Comparison of ENCODE assay signal across 22 cellular contexts in genomic region chr22:17586831-17587440, GRCh38. TPM values are rescaled to one million over a fixed set of nuclear protein-coding genes. Genes with fewer than 3 reads are reported as not detected.
DNase-seq lines count a peak whose midpoint lies in the region; ATAC-seq and TF ChIP-seq lines count a peak whose summit lies in the region.
"Had no signal": no experiment of that assay in that cellular context is flagged by ENCODE, and none has a peak within 500 bp of the region (broad histone marks: within the 10 kb centered on the region; RNA-seq: fewer than 3 reads in every experiment).

No MANE protein-coding gene starts in this region.

- H3K18ac ChIP-seq in neuronal stem cell (ENCODE audit: low read length): no peak overlapping the region
- no peak overlapping the region for H3K18ac ChIP-seq in mesenchymal stem cell (ENCODE audit: low read depth in 1 of 2, low read length in 2 of 2)

- DNase-seq in Right ventricle myocardium superior (no peak), left ventricle myocardium inferior (no peak), left ventricle myocardium superior (no peak), neuronal stem cell (ENCODE audit: low spot score) (no peak), aorta (peak in 1 of 2 donors; percentile 74), SHP77 treated with DMSO at 0.1 percent for 48 hours (lab: John Stamatoyannopoulos, UW) (no peak), mesenchymal stem cell (no peak), SHP77 (lab: John Stamatoyannopoulos, UW) (no peak)
- DNase-seq: CD4-positive, CD25-positive, alpha-beta regulatory T cell; DMS153; HFFc6; KG1; MG63; NCI-H1105 treated with DMSO at 0.1 percent for 48 hours; NCI-H146; NCI-H1930; NCI-H2107; NCI-H446; NK-92 treated with Interleukin-12 subunit alpha and Interleukin-12 subunit beta, amount 100 ng/mL, for 24 hours; PC-3 had no signal

- H2BK120ac ChIP-seq in neuronal stem cell (ENCODE audit: low read depth, low read length): no peak overlapping the region
- H2BK120ac ChIP-seq in mesenchymal stem cell (ENCODE audit: low read depth, low read length): no peak overlapping the region

- TF ChIP-seq CTCF in left ventricle myocardium inferior (IDR thresholded peaks at IDR 0.05; ENCODE audit: borderline replicate concordance): no peak

- H2BK12ac ChIP-seq in neuronal stem cell (ENCODE audit: low read length) (no peak overlapping the region), mesenchymal stem cell (ENCODE audit: low read length in 2 of 2) (no peak overlapping the region)

- H3K36me3 ChIP-seq in left ventricle myocardium inferior (peaks cover 30% of the 10 kb centered on the region), neuronal stem cell (replicated peaks in 1 of 2; ENCODE audit: control insufficient read depth in 2 of 2, insufficient read depth in 2 of 2, low read length in 2 of 2) (peaks cover 4 to 23% of the 10 kb centered on the region in 2 donors), aorta (ENCODE audit: control insufficient read depth in 1 of 2, insufficient read depth in 2 of 2, low read length in 1 of 2) (peaks cover 0 to 4% of the 10 kb centered on the region in 2 donors), mesenchymal stem cell (ENCODE audit: control insufficient read depth in 1 of 2, insufficient read depth in 2 of 2, low read depth in 1 of 2, low read length in 2 of 2) (peaks cover 31 to 32% of the 10 kb centered on the region in 2 experiments)

- H3K4me1 ChIP-seq in left ventricle myocardium inferior (peaks cover 8% of the 10 kb centered on the region), neuronal stem cell (ENCODE audit: control insufficient read depth in 2 of 2, insufficient read depth in 1 of 2, low read depth in 1 of 2, low read length in 2 of 2) (peaks cover 0 to 4% of the 10 kb centered on the region in 2 donors), aorta (ENCODE audit: control insufficient read depth in 1 of 2, insufficient read depth in 2 of 2, low read length in 2 of 2) (no peaks in the 10 kb centered on the region), mesenchymal stem cell (ENCODE audit: control insufficient read depth, insufficient read depth, low read depth, low read length) (no peaks in the 10 kb centered on the region)
- H3K4me1 ChIP-seq: HAP-1 had no signal

- no peak overlapping the region for H4K91ac ChIP-seq in neuronal stem cell (ENCODE audit: low read depth, low read length, poor library complexity)
- no peak overlapping the region for H4K91ac ChIP-seq in mesenchymal stem cell (ENCODE audit: low read length)

- no peak overlapping the region for H3K14ac ChIP-seq in neuronal stem cell (ENCODE audit: low read length)
- no peak overlapping the region for H3K14ac ChIP-seq in mesenchymal stem cell (ENCODE audit: low read length in 2 of 2)

- H3K9ac ChIP-seq in neuronal stem cell (ENCODE audit: low read depth, low read length, poor library complexity) (peak overlapping the region; percentile 22), mesenchymal stem cell (ENCODE audit: low read length) (no peak overlapping the region)

- H3K27ac ChIP-seq in left ventricle myocardium inferior (replicated peaks) (no peak overlapping the region), neuronal stem cell (replicated peaks; ENCODE audit: low read length) (no peak overlapping the region), aorta (ENCODE audit: low read depth in 1 of 2, low read length in 2 of 2) (no peak overlapping the region), mesenchymal stem cell (ENCODE audit: low read length, poor library complexity, severe bottlenecking) (no peak overlapping the region)

- H3K79me1 ChIP-seq in neuronal stem cell (ENCODE audit: low read depth, low read length): no peaks in the 10 kb centered on the region
- H3K79me1 ChIP-seq in mesenchymal stem cell (replicated peaks; ENCODE audit: low read length, poor library complexity, severe bottlenecking): no peaks in the 10 kb centered on the region

- H3K4me2 ChIP-seq in neuronal stem cell (ENCODE audit: insufficient read depth, low read length, poor library complexity, severe bottlenecking) (no peak overlapping the region), mesenchymal stem cell (ENCODE audit: low read length, poor library complexity, severe bottlenecking) (no peak overlapping the region)
- H3K4me2 ChIP-seq: GM23338 had no signal

- no peak overlapping the region for H2BK15ac ChIP-seq in neuronal stem cell (ENCODE audit: low read length)
- H2BK15ac ChIP-seq in mesenchymal stem cell (ENCODE audit: low read depth, poor library complexity, severe bottlenecking): no peak overlapping the region

- H3K4ac ChIP-seq in neuronal stem cell (ENCODE audit: low read length) (no peak overlapping the region), mesenchymal stem cell (ENCODE audit: low read depth in 1 of 2, low read length in 2 of 2) (no peak overlapping the region)

- H2AFZ ChIP-seq in neuronal stem cell (ENCODE audit: low read length) (no peak overlapping the region), mesenchymal stem cell (ENCODE audit: low read depth, low read length) (no peak overlapping the region)
- H2AFZ ChIP-seq: GM23338 had no signal

- ATAC-seq in Right ventricle myocardium superior (ENCODE audit: poor library complexity): peak; percentile 36
- peak; percentile 56 for ATAC-seq in left ventricle myocardium superior
- ATAC-seq in aorta (ENCODE audit: low FRiP score): peak; percentile 22
- ATAC-seq: PC-3 had no signal

- no CpG with 5 or more reads among the region's 14 CpGs for WGBS in neuronal stem cell (ENCODE audit: extremely low coverage in 2 of 2, insufficient read length in 2 of 2, insufficient replicate concordance in 1 of 2), 2 donors
- WGBS in aorta, 2 donors: 82 to 86% methylated on average over 14 of the region's 14 CpGs
- 93% methylated on average over 14 of the region's 14 CpGs for WGBS in mesenchymal stem cell

- H3K23ac ChIP-seq in neuronal stem cell (ENCODE audit: low read depth, low read length, poor library complexity) (no peak overlapping the region), mesenchymal stem cell (ENCODE audit: low read length in 2 of 2) (no peak overlapping the region)

- H3K4me3 ChIP-seq in left ventricle myocardium inferior (no peak overlapping the region), neuronal stem cell (ENCODE audit: low read length in 2 of 2) (no peak overlapping the region), aorta (ENCODE audit: low read length in 2 of 2) (no peak overlapping the region), mesenchymal stem cell (ENCODE audit: insufficient read depth in 1 of 2, low read depth in 1 of 2, low read length in 2 of 2) (no peak overlapping the region)
- H3K4me3 ChIP-seq: GM23338, HAP-1, MG63 had no signal

- H2BK5ac ChIP-seq in neuronal stem cell (ENCODE audit: low read length): no peak overlapping the region
- no peak overlapping the region for H2BK5ac ChIP-seq in mesenchymal stem cell (ENCODE audit: low read depth, low read length, poor library complexity, severe bottlenecking)

- H3K9me3 ChIP-seq in left ventricle myocardium inferior (replicated peaks): no peaks in the 10 kb centered on the region
- peaks cover 0 to 1% of the 10 kb centered on the region in 2 donors for H3K9me3 ChIP-seq in neuronal stem cell (replicated peaks in 1 of 2; ENCODE audit: control insufficient read depth in 2 of 2, insufficient read depth in 1 of 2, low read depth in 1 of 2, low read length in 2 of 2)
- H3K9me3 ChIP-seq in aorta (ENCODE audit: control insufficient read depth, low read length): no peaks in the 10 kb centered on the region
- H3K9me3 ChIP-seq in mesenchymal stem cell (ENCODE audit: control insufficient read depth, low read length): no peaks in the 10 kb centered on the region
- H3K9me3 ChIP-seq: HAP-1, MG63 had no signal

- H2AK5ac ChIP-seq in neuronal stem cell (ENCODE audit: low read depth, low read length) (peak overlapping the region; percentile 29), mesenchymal stem cell (ENCODE audit: low read length, severe bottlenecking) (no peak overlapping the region)

- H4K8ac ChIP-seq in neuronal stem cell (ENCODE audit: low read depth, low read length) (no peak overlapping the region), mesenchymal stem cell (ENCODE audit: low read length) (no peak overlapping the region)

- intact Hi-C loops in Right ventricle myocardium superior (cut with DNase I): no loop called here
- intact Hi-C loops in left ventricle myocardium inferior (cut with micrococcal nuclease): no loop called here
- intact Hi-C loops in left ventricle myocardium superior (cut with micrococcal nuclease): no loop called here
- intact Hi-C loops in aorta (cut with DNase I): no loop called here

- H3K27me3 ChIP-seq in left ventricle myocardium inferior (ENCODE audit: low read depth) (no peaks in the 10 kb centered on the region), neuronal stem cell (ENCODE audit: control insufficient read depth in 3 of 3, insufficient read depth in 3 of 3, low read depth in 1 of 3, low read length in 3 of 3) (no peaks in the 10 kb centered on the region), aorta (ENCODE audit: control insufficient read depth in 1 of 2, insufficient read depth in 2 of 2, low read length in 1 of 2) (no peaks in the 10 kb centered on the region), mesenchymal stem cell (ENCODE audit: control insufficient read depth in 1 of 2, insufficient read depth in 1 of 2, low read length in 2 of 2) (no peaks in the 10 kb centered on the region)
- H3K27me3 ChIP-seq: MG63 had no signal

RNA-seq across cellular contexts. Expression of gene SLC25A18, which starts 23.6 kb away (rescaled TPM):
- total RNA-seq in Right ventricle myocardium superior: 2.5 TPM
- total RNA-seq in left ventricle myocardium inferior: 2.7 TPM
- total RNA-seq in left ventricle myocardium superior: 2.2 TPM
- 0.13 TPM for polyA plus RNA-seq in neuronal stem cell (2013, experiment 1 of 2)
- 0.12 TPM for polyA plus RNA-seq in neuronal stem cell (2013, experiment 2 of 2)
- total RNA-seq in aorta: under 1 TPM; 0.33 to 0.52 TPM
- under 1 TPM in 1 of 2 donors, not detected in 1; 0.18 TPM for polyA plus RNA-seq in aorta
- polyA plus RNA-seq in mesenchymal stem cell (2013, experiment 1 of 2): 0.10 TPM
- polyA plus RNA-seq in mesenchymal stem cell (2013, experiment 2 of 2): 0.07 TPM
- total RNA-seq: CD4-positive, CD25-positive, alpha-beta regulatory T cell; HFFc6 had no signal

RNA-seq across cellular contexts. Expression of gene ATP6V1E1, which starts 41.6 kb away (rescaled TPM):
- total RNA-seq in Right ventricle myocardium superior (199 TPM), left ventricle myocardium inferior (213 TPM), left ventricle myocardium superior (210 TPM), aorta (100 to 1,000 TPM in 1 of 2 donors, 10 to 100 TPM in 1; 93.0 to 116 TPM)
- polyA plus RNA-seq in neuronal stem cell (2013, experiment 1 of 2): 79.5 TPM
- polyA plus RNA-seq in neuronal stem cell (2013, experiment 2 of 2): 78.6 TPM
- polyA plus RNA-seq in aorta: 100 to 1,000 TPM; 137 to 163 TPM
- polyA plus RNA-seq in mesenchymal stem cell (2013, experiment 1 of 2): 206 TPM
- polyA plus RNA-seq in mesenchymal stem cell (2013, experiment 2 of 2): 208 TPM

RNA-seq across cellular contexts. Expression of gene BCL2L13, which starts 51.6 kb away (rescaled TPM):
- total RNA-seq in Right ventricle myocardium superior (98.4 TPM), left ventricle myocardium inferior (111 TPM), left ventricle myocardium superior (92.9 TPM), aorta (10 to 100 TPM; 31.7 to 39.9 TPM)
- 23.1 TPM for polyA plus RNA-seq in neuronal stem cell (2013, experiment 1 of 2)
- polyA plus RNA-seq in neuronal stem cell (2013, experiment 2 of 2): 23.5 TPM
- polyA plus RNA-seq in aorta: 10 to 100 TPM; 22.8 to 24.3 TPM
- 32.3 TPM for polyA plus RNA-seq in mesenchymal stem cell (2013, experiment 1 of 2)
- 31.2 TPM for polyA plus RNA-seq in mesenchymal stem cell (2013, experiment 2 of 2)
